1 cellular context compared by ENCODE assay signal in the genomic region with DNA sequence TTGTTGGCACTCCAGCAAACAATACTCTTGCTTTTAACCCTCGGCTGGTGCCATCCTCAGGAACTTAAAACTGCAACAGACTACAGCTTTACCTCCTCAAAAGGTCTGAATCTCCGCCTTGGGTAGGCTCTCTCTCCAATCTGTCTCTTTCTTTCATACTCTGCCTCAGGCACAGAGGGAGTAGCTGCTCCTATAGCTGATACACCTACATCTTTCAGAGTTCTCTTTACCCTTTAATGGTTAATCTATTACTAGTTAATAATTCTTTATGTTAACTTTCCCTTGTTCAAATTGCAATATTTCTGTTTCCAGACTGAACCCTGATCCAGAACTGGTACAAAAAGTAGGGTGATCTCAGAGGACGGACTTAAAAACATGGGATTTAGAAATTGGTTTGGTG.
TF ChIP-seq lines count a peak whose summit lies in the region.

No MANE protein-coding gene starts in this region.

TF ChIP-seq in IMR-90, 13 proteins besides CTCF, POLR2A, EP300 and RAD21 (continued from another document):
- TF ChIP-seq USF2 (IDR thresholded peaks at IDR 0.05; ENCODE audit: low read depth, low read length) = no peak
